In genomic region chr12:121267822-121268221, GRCh38 we compare ENCODE assay signal across 27 cellular contexts.
"Had no signal": no experiment of that assay in that cellular context is flagged by ENCODE, and none has a peak within 500 bp of the region (broad histone marks: within the 10 kb centered on the region; RNA-seq: fewer than 3 reads in every experiment).

No MANE protein-coding gene starts in this region.

- ATAC-seq: stimulated activated effector memory CD8-positive, alpha-beta T cell treated with anti-CD3 and anti-CD28 coated beads, Interleukin-12 subunit alpha, Interleukin-12 subunit beta, amount 100 ng/mL, for 72 hours; stimulated activated memory B cell treated with anti-CD40 and anti-IgM and Interleukin-4, amounts not matched to agents 10 μg/mL and 1 μg/mL and 100 μg/mL, for 72 hours; stimulated activated naive B cell treated with anti-CD40 and anti-IgM and Interleukin-4, amounts not matched to agents 10 μg/mL and 1 μg/mL and 100 μg/mL, for 72 hours; stimulated activated naive CD8-positive, alpha-beta T cell treated with anti-CD3 and anti-CD28 coated beads, Interleukin-15, amount 100 ng/mL, for 72 hours; stimulated activated naive CD8-positive, alpha-beta T cell treated with anti-CD3 and anti-CD28 coated beads, Interleukin-15, Interleukin-2, amounts not matched to agents 100 U/mL and 50 U/mL, for 24 hours; upper lobe of right lung had no signal

- H3K4me1 ChIP-seq: stomach, suprapubic skin, testis, thyroid gland, tibial artery, tibial nerve, transverse colon, upper lobe of left lung, upper lobe of right lung, uterus, vagina had no signal

- FAIRE-seq: urothelium cell line had no signal

- H3K27ac ChIP-seq: stomach, suprapubic skin, testis, thoracic aorta, thyroid gland, tibial artery, tibial nerve, transverse colon, upper lobe of left lung, upper lobe of right lung, uterus, vagina had no signal

- H3K27me3 ChIP-seq: stomach, suprapubic skin, testis, thyroid gland, tibial artery, tibial nerve, transverse colon, upper lobe of left lung, upper lobe of right lung, uterus, vagina had no signal

- DNase-seq: stimulated activated CD4-positive, alpha-beta T cell treated with anti-CD3 and anti-CD28 coated beads, Interleukin-2, amount 100 ng/mL, for 48 hours; stimulated activated CD4-positive, alpha-beta T cell treated with anti-CD3 and anti-CD28 coated beads, Interleukin-4, amount 100 ng/mL, for 1 hour; stimulated activated CD4-positive, alpha-beta T cell treated with anti-CD3 and anti-CD28 coated beads, Interleukin-4, amount 100 ng/mL, for 24 hours; stimulated activated CD4-positive, alpha-beta T cell treated with anti-CD3 and anti-CD28 coated beads, Interleukin-4, amount 100 ng/mL, for 4 hours; stimulated activated CD8-positive, alpha-beta memory T cell treated with anti-CD3 and anti-CD28 coated beads, Interleukin-4, amount 100 ng/mL, for 48 hours; stimulated activated naive B cell treated with anti-CD40 and anti-IgM and Interleukin-4, amounts not matched to agents 10 μg/mL and 1 μg/mL and 100 μg/mL, for 72 hours; stimulated activated naive CD4-positive, alpha-beta T cell; stimulated activated naive CD4-positive, alpha-beta T cell treated with Interleukin-2 at 50 U/mL for 16 hours; stimulated activated naive CD8-positive, alpha-beta T cell treated with anti-CD3 and anti-CD28 coated beads, Interleukin-15, amount 100 ng/mL, for 72 hours; stimulated activated naive CD8-positive, alpha-beta T cell treated with anti-CD3 and anti-CD28 coated beads, Interleukin-15, Interleukin-2, amounts not matched to agents 100 U/mL and 50 U/mL, for 24 hours; stomach; substantia nigra; testis; thyroid gland; tibial artery; transverse colon; trophoblast cell; upper lobe of left lung; upper lobe of right lung; uterus had no signal

- H3K9me3 ChIP-seq: stomach, suprapubic skin, testis, thoracic aorta, thyroid gland, tibial artery, tibial nerve, transverse colon, upper lobe of left lung, upper lobe of right lung, uterus, vagina had no signal

- H3K4me3 ChIP-seq: stomach, suprapubic skin, testis, thoracic aorta, thyroid gland, tibial artery, tibial nerve, transverse colon, upper lobe of left lung, upper lobe of right lung, uterus, vagina had no signal

- H3K36me3 ChIP-seq: uterus had no signal
